ENCODE assay signal across 1 cellular context in the genomic region with DNA sequence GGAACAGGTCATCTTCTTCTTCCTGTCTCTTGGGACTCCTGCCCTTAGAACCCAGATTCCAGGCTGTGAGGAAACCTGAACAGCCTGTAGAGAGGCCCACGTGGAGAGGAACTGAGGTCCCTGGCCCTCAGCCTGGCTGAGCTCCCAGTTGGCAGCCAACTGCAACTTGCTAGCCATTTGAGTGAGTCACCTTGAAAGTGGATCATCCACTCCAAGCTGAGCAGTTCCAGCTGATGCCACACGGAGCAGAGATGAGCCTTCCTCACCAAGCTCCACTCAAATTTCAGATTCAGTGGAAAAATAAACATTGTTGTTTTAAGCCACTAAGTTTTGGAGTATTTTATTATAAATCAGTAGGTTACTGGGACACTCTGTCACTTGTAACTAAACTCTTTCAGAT.
TF ChIP-seq lines count a peak whose summit lies in the region.

No MANE protein-coding gene starts in this region.

TF ChIP-seq in HEK293, 187 proteins besides CTCF, POLR2A, EP300 and RAD21 (continued from another document):
- TF ChIP-seq REPIN1 (tag by site-specific recombination; IDR thresholded peaks at IDR 0.05; ENCODE audit: low read depth) = no peak
- 0 out of 2 replicates have a peak, but pooled peaks have one; percentile 22 for TF ChIP-seq OSR2 (tag by site-specific recombination; IDR thresholded peaks at IDR 0.05)
- no peak for TF ChIP-seq EGR2 (tag by site-specific recombination; IDR thresholded peaks at IDR 0.05; ENCODE audit: low read depth)
- TF ChIP-seq OVOL3 (tag by site-specific recombination; IDR thresholded peaks at IDR 0.05) = no peak
- TF ChIP-seq, protein P1, sequence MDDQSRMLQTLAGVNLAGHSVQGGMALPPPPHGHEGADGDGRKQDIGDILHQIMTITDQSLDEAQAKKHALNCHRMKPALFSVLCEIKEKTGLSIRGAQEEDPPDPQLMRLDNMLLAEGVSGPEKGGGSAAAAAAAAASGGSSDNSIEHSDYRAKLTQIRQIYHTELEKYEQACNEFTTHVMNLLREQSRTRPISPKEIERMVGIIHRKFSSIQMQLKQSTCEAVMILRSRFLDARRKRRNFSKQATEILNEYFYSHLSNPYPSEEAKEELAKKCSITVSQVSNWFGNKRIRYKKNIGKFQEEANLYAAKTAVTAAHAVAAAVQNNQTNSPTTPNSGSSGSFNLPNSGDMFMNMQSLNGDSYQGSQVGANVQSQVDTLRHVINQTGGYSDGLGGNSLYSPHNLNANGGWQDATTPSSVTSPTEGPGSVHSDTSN (CRISPR knock-in tag; IDR thresholded peaks at IDR 0.05) = no peak
- TF ChIP-seq SCRT1 (tag by site-specific recombination; IDR thresholded peaks at IDR 0.05; ENCODE audit: borderline replicate concordance) = no peak
- TF ChIP-seq ZNF747 (tag by site-specific recombination; IDR thresholded peaks at IDR 0.05) = no peak
- TF ChIP-seq, protein P2, sequence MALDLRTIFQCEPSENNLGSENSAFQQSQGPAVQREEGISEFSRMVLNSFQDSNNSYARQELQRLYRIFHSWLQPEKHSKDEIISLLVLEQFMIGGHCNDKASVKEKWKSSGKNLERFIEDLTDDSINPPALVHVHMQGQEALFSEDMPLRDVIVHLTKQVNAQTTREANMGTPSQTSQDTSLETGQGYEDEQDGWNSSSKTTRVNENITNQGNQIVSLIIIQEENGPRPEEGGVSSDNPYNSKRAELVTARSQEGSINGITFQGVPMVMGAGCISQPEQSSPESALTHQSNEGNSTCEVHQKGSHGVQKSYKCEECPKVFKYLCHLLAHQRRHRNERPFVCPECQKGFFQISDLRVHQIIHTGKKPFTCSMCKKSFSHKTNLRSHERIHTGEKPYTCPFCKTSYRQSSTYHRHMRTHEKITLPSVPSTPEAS (tag by site-specific recombination; IDR thresholded peaks at IDR 0.05) = no peak
- peak; percentile 42; the same call in 1 of the 2 replicates for TF ChIP-seq ZNF335 (tag by site-specific recombination; conservative IDR thresholded peaks at IDR 0.05)
- TF ChIP-seq ZEB2 (tag by site-specific recombination; IDR thresholded peaks at IDR 0.05) = no peak
- no peak for TF ChIP-seq ZNF600 (tag by site-specific recombination; IDR thresholded peaks at IDR 0.05)
- TF ChIP-seq ZNF146 (tag by site-specific recombination; IDR thresholded peaks at IDR 0.05) = no peak
- TF ChIP-seq ZNF16 (tag by site-specific recombination; IDR thresholded peaks at IDR 0.05; ENCODE audit: low read depth) = no peak
- peak; percentile 47; the same call in 1 of the 2 replicates for TF ChIP-seq ZBTB48 (tag by site-specific recombination; IDR thresholded peaks at IDR 0.05)
- TF ChIP-seq ZNF624 (tag by site-specific recombination; IDR thresholded peaks at IDR 0.05) = no peak
- no peak for TF ChIP-seq TRIM28 (IDR thresholded peaks at IDR 0.05; ENCODE audit: borderline replicate concordance, low read length)
- no peak for TF ChIP-seq ZNF155 (tag by site-specific recombination; IDR thresholded peaks at IDR 0.05)
- TF ChIP-seq, protein P3, sequence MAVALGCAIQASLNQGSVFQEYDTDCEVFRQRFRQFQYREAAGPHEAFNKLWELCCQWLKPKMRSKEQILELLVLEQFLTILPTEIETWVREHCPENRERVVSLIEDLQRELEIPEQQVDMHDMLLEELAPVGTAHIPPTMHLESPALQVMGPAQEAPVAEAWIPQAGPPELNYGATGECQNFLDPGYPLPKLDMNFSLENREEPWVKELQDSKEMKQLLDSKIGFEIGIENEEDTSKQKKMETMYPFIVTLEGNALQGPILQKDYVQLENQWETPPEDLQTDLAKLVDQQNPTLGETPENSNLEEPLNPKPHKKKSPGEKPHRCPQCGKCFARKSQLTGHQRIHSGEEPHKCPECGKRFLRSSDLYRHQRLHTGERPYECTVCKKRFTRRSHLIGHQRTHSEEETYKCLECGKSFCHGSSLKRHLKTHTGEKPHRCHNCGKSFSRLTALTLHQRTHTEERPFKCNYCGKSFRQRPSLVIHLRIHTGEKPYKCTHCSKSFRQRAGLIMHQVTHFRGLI (tag by site-specific recombination; IDR thresholded peaks at IDR 0.05) = no peak
- TF ChIP-seq ZNF521 (tag by site-specific recombination; IDR thresholded peaks at IDR 0.05) = no peak
- TF ChIP-seq ZNF423 (tag by site-specific recombination; IDR thresholded peaks at IDR 0.05) = no peak
- no peak for TF ChIP-seq ZNF175 (tag by site-specific recombination; IDR thresholded peaks at IDR 0.05)
- no peak for TF ChIP-seq ZNF785 (tag by site-specific recombination; IDR thresholded peaks at IDR 0.05)
- no peak for TF ChIP-seq ZNF426 (tag by site-specific recombination; IDR thresholded peaks at IDR 0.05)
- TF ChIP-seq ZSCAN30 (tag by site-specific recombination; IDR thresholded peaks at IDR 0.05) = no peak
- TF ChIP-seq GLI4 (tag by site-specific recombination; IDR thresholded peaks at IDR 0.05) = no peak
- peak; percentile 29; the same call in 1 of the 2 replicates for TF ChIP-seq ZNF184 (tag by site-specific recombination; IDR thresholded peaks at IDR 0.05)
- TF ChIP-seq ZNF341 (tag by site-specific recombination; IDR thresholded peaks at IDR 0.05; ENCODE audit: low read depth) = no peak
- TF ChIP-seq KLF8 (tag by site-specific recombination; IDR thresholded peaks at IDR 0.05) = no peak
- TF ChIP-seq FEZF1 (tag by site-specific recombination; IDR thresholded peaks at IDR 0.05) = peak; percentile 98
- TF ChIP-seq ZNF830 (tag by site-specific recombination; IDR thresholded peaks at IDR 0.05; ENCODE audit: low read depth) = no peak
- TF ChIP-seq SCRT2 (tag by site-specific recombination; IDR thresholded peaks at IDR 0.05) = no peak
- TF ChIP-seq, protein P4, sequence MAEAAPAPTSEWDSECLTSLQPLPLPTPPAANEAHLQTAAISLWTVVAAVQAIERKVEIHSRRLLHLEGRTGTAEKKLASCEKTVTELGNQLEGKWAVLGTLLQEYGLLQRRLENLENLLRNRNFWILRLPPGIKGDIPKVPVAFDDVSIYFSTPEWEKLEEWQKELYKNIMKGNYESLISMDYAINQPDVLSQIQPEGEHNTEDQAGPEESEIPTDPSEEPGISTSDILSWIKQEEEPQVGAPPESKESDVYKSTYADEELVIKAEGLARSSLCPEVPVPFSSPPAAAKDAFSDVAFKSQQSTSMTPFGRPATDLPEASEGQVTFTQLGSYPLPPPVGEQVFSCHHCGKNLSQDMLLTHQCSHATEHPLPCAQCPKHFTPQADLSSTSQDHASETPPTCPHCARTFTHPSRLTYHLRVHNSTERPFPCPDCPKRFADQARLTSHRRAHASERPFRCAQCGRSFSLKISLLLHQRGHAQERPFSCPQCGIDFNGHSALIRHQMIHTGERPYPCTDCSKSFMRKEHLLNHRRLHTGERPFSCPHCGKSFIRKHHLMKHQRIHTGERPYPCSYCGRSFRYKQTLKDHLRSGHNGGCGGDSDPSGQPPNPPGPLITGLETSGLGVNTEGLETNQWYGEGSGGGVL (tag by site-specific recombination; IDR thresholded peaks at IDR 0.05) = no peak
- TF ChIP-seq, protein P5, sequence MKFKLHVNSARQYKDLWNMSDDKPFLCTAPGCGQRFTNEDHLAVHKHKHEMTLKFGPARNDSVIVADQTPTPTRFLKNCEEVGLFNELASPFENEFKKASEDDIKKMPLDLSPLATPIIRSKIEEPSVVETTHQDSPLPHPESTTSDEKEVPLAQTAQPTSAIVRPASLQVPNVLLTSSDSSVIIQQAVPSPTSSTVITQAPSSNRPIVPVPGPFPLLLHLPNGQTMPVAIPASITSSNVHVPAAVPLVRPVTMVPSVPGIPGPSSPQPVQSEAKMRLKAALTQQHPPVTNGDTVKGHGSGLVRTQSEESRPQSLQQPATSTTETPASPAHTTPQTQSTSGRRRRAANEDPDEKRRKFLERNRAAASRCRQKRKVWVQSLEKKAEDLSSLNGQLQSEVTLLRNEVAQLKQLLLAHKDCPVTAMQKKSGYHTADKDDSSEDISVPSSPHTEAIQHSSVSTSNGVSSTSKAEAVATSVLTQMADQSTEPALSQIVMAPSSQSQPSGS (tag by site-specific recombination; IDR thresholded peaks at IDR 0.05; ENCODE audit: low read depth) = no peak
- TF ChIP-seq, protein P6, sequence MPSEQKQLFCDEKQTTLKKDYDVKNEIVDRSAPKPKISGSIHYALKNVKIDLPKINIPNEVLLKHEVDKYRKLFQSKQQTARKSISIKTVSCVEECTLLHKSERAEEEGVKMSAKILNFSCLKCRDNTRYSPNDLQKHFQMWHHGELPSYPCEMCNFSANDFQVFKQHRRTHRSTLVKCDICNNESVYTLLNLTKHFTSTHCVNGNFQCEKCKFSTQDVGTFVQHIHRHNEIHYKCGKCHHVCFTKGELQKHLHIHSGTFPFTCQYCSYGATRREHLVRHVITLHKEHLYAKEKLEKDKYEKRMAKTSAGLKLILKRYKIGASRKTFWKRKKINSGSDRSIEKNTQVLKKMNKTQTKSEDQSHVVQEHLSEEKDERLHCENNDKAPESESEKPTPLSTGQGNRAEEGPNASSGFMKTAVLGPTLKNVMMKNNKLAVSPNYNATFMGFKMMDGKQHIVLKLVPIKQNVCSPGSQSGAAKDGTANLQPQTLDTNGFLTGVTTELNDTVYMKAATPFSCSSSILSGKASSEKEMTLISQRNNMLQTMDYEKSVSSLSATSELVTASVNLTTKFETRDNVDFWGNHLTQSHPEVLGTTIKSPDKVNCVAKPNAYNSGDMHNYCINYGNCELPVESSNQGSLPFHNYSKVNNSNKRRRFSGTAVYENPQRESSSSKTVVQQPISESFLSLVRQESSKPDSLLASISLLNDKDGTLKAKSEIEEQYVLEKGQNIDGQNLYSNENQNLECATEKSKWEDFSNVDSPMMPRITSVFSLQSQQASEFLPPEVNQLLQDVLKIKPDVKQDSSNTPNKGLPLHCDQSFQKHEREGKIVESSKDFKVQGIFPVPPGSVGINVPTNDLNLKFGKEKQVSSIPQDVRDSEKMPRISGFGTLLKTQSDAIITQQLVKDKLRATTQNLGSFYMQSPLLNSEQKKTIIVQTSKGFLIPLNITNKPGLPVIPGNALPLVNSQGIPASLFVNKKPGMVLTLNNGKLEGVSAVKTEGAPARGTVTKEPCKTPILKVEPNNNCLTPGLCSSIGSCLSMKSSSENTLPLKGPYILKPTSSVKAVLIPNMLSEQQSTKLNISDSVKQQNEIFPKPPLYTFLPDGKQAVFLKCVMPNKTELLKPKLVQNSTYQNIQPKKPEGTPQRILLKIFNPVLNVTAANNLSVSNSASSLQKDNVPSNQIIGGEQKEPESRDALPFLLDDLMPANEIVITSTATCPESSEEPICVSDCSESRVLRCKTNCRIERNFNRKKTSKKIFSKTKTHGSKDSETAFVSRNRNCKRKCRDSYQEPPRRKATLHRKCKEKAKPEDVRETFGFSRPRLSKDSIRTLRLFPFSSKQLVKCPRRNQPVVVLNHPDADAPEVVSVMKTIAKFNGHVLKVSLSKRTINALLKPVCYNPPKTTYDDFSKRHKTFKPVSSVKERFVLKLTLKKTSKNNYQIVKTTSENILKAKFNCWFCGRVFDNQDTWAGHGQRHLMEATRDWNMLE (tag by site-specific recombination; conservative IDR thresholded peaks at IDR 0.05; ENCODE audit: low read depth) = no peak
- TF ChIP-seq ZBTB17 (tag by site-specific recombination; IDR thresholded peaks at IDR 0.05) = no peak
- TF ChIP-seq, protein P7, sequence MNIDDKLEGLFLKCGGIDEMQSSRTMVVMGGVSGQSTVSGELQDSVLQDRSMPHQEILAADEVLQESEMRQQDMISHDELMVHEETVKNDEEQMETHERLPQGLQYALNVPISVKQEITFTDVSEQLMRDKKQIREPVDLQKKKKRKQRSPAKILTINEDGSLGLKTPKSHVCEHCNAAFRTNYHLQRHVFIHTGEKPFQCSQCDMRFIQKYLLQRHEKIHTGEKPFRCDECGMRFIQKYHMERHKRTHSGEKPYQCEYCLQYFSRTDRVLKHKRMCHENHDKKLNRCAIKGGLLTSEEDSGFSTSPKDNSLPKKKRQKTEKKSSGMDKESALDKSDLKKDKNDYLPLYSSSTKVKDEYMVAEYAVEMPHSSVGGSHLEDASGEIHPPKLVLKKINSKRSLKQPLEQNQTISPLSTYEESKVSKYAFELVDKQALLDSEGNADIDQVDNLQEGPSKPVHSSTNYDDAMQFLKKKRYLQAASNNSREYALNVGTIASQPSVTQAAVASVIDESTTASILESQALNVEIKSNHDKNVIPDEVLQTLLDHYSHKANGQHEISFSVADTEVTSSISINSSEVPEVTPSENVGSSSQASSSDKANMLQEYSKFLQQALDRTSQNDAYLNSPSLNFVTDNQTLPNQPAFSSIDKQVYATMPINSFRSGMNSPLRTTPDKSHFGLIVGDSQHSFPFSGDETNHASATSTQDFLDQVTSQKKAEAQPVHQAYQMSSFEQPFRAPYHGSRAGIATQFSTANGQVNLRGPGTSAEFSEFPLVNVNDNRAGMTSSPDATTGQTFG (tag by site-specific recombination; IDR thresholded peaks at IDR 0.05; ENCODE audit: borderline replicate concordance) = no peak
- TF ChIP-seq, protein P8, sequence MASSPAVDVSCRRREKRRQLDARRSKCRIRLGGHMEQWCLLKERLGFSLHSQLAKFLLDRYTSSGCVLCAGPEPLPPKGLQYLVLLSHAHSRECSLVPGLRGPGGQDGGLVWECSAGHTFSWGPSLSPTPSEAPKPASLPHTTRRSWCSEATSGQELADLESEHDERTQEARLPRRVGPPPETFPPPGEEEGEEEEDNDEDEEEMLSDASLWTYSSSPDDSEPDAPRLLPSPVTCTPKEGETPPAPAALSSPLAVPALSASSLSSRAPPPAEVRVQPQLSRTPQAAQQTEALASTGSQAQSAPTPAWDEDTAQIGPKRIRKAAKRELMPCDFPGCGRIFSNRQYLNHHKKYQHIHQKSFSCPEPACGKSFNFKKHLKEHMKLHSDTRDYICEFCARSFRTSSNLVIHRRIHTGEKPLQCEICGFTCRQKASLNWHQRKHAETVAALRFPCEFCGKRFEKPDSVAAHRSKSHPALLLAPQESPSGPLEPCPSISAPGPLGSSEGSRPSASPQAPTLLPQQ (tag by site-specific recombination; IDR thresholded peaks at IDR 0.05) = 0 out of 2 replicates have a peak, but pooled peaks have one; percentile 31
- TF ChIP-seq ZNF548 (tag by site-specific recombination; IDR thresholded peaks at IDR 0.05) = no peak
TF ChIP-seq in HEK293: peak in this region for 7.
